Comparison of ENCODE assay signal across 11 cellular contexts in the genomic region with DNA sequence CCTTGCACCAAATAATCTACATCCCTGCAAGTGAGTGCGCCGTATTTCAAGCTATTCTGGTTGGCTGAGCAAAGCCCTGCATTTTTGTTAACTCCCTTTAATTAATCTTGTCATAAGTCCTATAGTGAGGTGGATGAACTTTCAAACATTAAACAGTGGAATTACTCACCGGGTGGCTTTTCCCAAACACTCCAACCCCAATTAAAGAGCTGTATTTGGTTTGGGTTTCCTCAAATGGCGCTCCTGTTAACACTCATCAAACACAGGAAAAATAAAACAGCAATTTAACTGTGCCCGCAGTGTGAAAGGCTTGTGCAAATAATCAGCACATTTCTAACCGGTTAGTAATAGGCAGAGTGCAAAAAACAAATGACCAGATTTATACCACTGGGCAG.
DNase-seq lines count a peak whose midpoint lies in the region; ATAC-seq and TF ChIP-seq lines count a peak whose summit lies in the region.
"Had no signal": no experiment of that assay in that cellular context is flagged by ENCODE, and none has a peak within 500 bp of the region (broad histone marks: within the 10 kb centered on the region; RNA-seq: fewer than 3 reads in every experiment).

No MANE protein-coding gene starts in this region.

- DNase-seq in COR-L47 (lab: John Stamatoyannopoulos, UW), result peak; percentile 80
- peak; percentile 72 for DNase-seq in NCI-H2196 treated with DMSO at 0.1 percent for 48 hours (lab: John Stamatoyannopoulos, UW; ENCODE audit: unreplicated experiment)
- peak; percentile 41 for DNase-seq in choroid plexus epithelial cell (ENCODE audit: low read depth)
- DNase-seq in myocyte (ENCODE audit: low read depth), result peak; percentile 15
- no peak for DNase-seq in GM13976 (ENCODE audit: low spot score)
- no peak for DNase-seq in CD8-positive, alpha-beta memory T cell
- no peak for DNase-seq in tibial nerve (ENCODE audit: low spot score in 2 of 2)
- DNase-seq: DMS 273 treated with DMSO at 0.1 percent for 48 hours had no signal

- no peaks in the 10 kb centered on the region for H3K4me1 ChIP-seq in CD8-positive, alpha-beta memory T cell (ENCODE audit: insufficient read depth, low read length)
- H3K4me1 ChIP-seq in tibial nerve, result peaks cover 0 to 58% (median 26%) of the 10 kb centered on the region in 4 donors

- H3K27me3 ChIP-seq in CD8-positive, alpha-beta memory T cell (ENCODE audit: insufficient read depth, low read length, poor library complexity, severe bottlenecking), result no peaks in the 10 kb centered on the region
- no peaks in the 10 kb centered on the region for H3K27me3 ChIP-seq in tibial nerve

- no peak overlapping the region for H3K4me3 ChIP-seq in choroid plexus epithelial cell (ENCODE audit: low read depth, low read length)
- H3K4me3 ChIP-seq in CD8-positive, alpha-beta memory T cell (ENCODE audit: low read length), result no peak overlapping the region
- no peak overlapping the region for H3K4me3 ChIP-seq in tibial nerve

- TF ChIP-seq POLR2A in tibial nerve (IDR thresholded peaks at IDR 0.05), result no peak

- H3K4me3 Mint-ChIP-seq in CD8-positive, alpha-beta memory T cell, result no peak overlapping the region
- H3K4me3 Mint-ChIP-seq: T-helper 2 cell treated with Interferon-gamma antibody and Interleukin-4, amounts not matched to agents 5 μg/mL and 100 μg/mL, for 36 hours had no signal

- in situ Hi-C loops in GM13976 (cut with MboI; ENCODE audit: low sequenced_read_pairs, unreplicated experiment), result loop anchor here (25.0 kb wide), 1 partner anchor 472 kb away; no protein-coding TSS in a partner anchor

- no peak for TF ChIP-seq EP300 in tibial nerve (IDR thresholded peaks at IDR 0.05)

- H3K9me3 Mint-ChIP-seq in CD8-positive, alpha-beta memory T cell, result peaks cover 0 to 9% (median 0%) of the 10 kb centered on the region in 5 donors
- H3K9me3 Mint-ChIP-seq: T-helper 2 cell treated with Interferon-gamma antibody and Interleukin-4, amounts not matched to agents 5 μg/mL and 100 μg/mL, for 36 hours had no signal

- WGBS in tibial nerve, 2 donors, result 59 to 66% methylated on average over 6 of the region's 6 CpGs

- no peaks in the 10 kb centered on the region for H3K4me1 Mint-ChIP-seq in CD8-positive, alpha-beta memory T cell

- H3K9me3 ChIP-seq in CD8-positive, alpha-beta memory T cell (ENCODE audit: low read length), result no peaks in the 10 kb centered on the region
- H3K9me3 ChIP-seq in tibial nerve, result no peaks in the 10 kb centered on the region

- CTCF ChIA-PET in CD8-positive, alpha-beta memory T cell (lab: Charles Lee), result no interaction called here

- no peak for TF ChIP-seq CTCF in choroid plexus epithelial cell (conservative IDR thresholded peaks at IDR 0.05; ENCODE audit: low read depth, low read length)
- no peak for TF ChIP-seq CTCF in GM13976 (IDR thresholded peaks at IDR 0.05; ENCODE audit: borderline replicate concordance, control extremely low read depth, extremely low read depth, insufficient read depth, missing control alignments)
- no peak for TF ChIP-seq CTCF in tibial nerve (IDR thresholded peaks at IDR 0.05)

- H3K36me3 Mint-ChIP-seq in CD8-positive, alpha-beta memory T cell, result no peaks in the 10 kb centered on the region
- H3K36me3 Mint-ChIP-seq: activated naive CD4-positive, alpha-beta T cell treated with anti-CD3 and anti-CD28 coated beads, Interleukin-2, amount 50 U/mL, for 72 hours had no signal

- POLR2A ChIA-PET in CD8-positive, alpha-beta memory T cell (lab: Charles Lee), result no interaction called here

- ATAC-seq in HG03139 (IDR thresholded peaks at IDR 0.05; ENCODE audit: unreplicated experiment), result no peak

- H3K27ac ChIP-seq in CD8-positive, alpha-beta memory T cell (ENCODE audit: low read depth, low read length), result no peak overlapping the region
- peak overlapping the region in 1 of 4 donors; percentile 57 for H3K27ac ChIP-seq in tibial nerve

- H3K27me3 Mint-ChIP-seq in CD8-positive, alpha-beta memory T cell, result no peaks in the 10 kb centered on the region

- H3K27ac Mint-ChIP-seq in CD8-positive, alpha-beta memory T cell, result no peak overlapping the region
- H3K27ac Mint-ChIP-seq: activated naive CD4-positive, alpha-beta T cell treated with anti-CD3 and anti-CD28 coated beads, Interleukin-2, amount 50 U/mL, for 72 hours; T-helper 2 cell treated with Interferon-gamma antibody and Interleukin-4, amounts not matched to agents 5 μg/mL and 100 μg/mL, for 36 hours had no signal

- no peaks in the 10 kb centered on the region for H3K36me3 ChIP-seq in CD8-positive, alpha-beta memory T cell (ENCODE audit: insufficient read depth, low read length)
- H3K36me3 ChIP-seq in tibial nerve, result no peaks in the 10 kb centered on the region

Comparison
In these comparisons a context has a peak if more than half of its experiments do, and no peak if none do; other contexts are left out.
1. DNase-seq: peak in COR-L47 (single experiment), NCI-H2196 treated with DMSO at 0.1 percent for 48 hours (single experiment), choroid plexus epithelial cell (single experiment) and myocyte (single experiment); none in GM13976 (single experiment), CD8-positive, alpha-beta memory T cell (0 of 5) and tibial nerve (0 of 2).